ENCODE assay signal across 12 cellular contexts in genomic region chr9:91898451-91899433, GRCh38. TPM values are rescaled to one million over a fixed set of nuclear protein-coding genes. Genes with fewer than 3 reads are reported as not detected.
A peak's percentile ranks its signal among the peaks of the same experiment; 100 is the strongest.
DNase-seq lines count a peak whose midpoint lies in the region; ATAC-seq, FAIRE-seq and TF ChIP-seq lines count a peak whose summit lies in the region.
"Had no signal": no experiment of that assay in that cellular context is flagged by ENCODE, and none has a peak within 500 bp of the region (broad histone marks: within the 10 kb centered on the region; RNA-seq: fewer than 3 reads in every experiment).

No MANE protein-coding gene starts in this region.

- WGBS in small intestine, 3 donors: 29 to 50% (median 44%) methylated on average over 18 of the region's 18 CpGs

- DNase-seq in NCI-H146 (lab: John Stamatoyannopoulos, UW) (peak; percentile 17), NCI-H146 treated with DMSO at 0.1 percent for 48 hours (lab: John Stamatoyannopoulos, UW; ENCODE audit: unreplicated experiment) (no peak), RCC 7860 (ENCODE audit: low spot score) (peak; percentile 34), fibroblast of pulmonary artery (ENCODE audit: low read depth) (peak; percentile 57), small intestine (peak; percentile 60), CD14-positive monocyte (ENCODE audit: low spot score) (no peak)
- DNase-seq in activated naive CD8-positive, alpha-beta T cell treated with anti-CD3 and anti-CD28 coated beads for 36 hours: no peak
- DNase-seq: stimulated activated CD4-positive, alpha-beta T cell treated with anti-CD3 and anti-CD28 coated beads, Interleukin-4, amount 100 ng/mL, for 1 hour had no signal

- no peaks in the 10 kb centered on the region for H3K9me3 Mint-ChIP-seq in activated naive CD8-positive, alpha-beta T cell treated with anti-CD3 and anti-CD28 coated beads for 36 hours
- H3K9me3 Mint-ChIP-seq in CD14-positive monocyte: no peaks in the 10 kb centered on the region

- no peak for FAIRE-seq in RCC 7860 (lab: Jason Lieb, UNC)
- no peak for FAIRE-seq in small intestine (lab: Jason Lieb, UNC)
- FAIRE-seq: A549 had no signal

- peaks cover 1% of the 10 kb centered on the region for H3K4me1 Mint-ChIP-seq in activated naive CD8-positive, alpha-beta T cell treated with anti-CD3 and anti-CD28 coated beads for 36 hours
- peaks cover 27% of the 10 kb centered on the region for H3K4me1 Mint-ChIP-seq in CD14-positive monocyte

- H3K9me3 ChIP-seq in small intestine (ENCODE audit: control insufficient read depth, low read depth): no peaks in the 10 kb centered on the region
- H3K9me3 ChIP-seq: A549, SJSA1 had no signal

- no peak for ATAC-seq in GM18511 (IDR thresholded peaks at IDR 0.05; ENCODE audit: unreplicated experiment)

- H3K4me3 Mint-ChIP-seq in activated naive CD8-positive, alpha-beta T cell treated with anti-CD3 and anti-CD28 coated beads for 36 hours: no peak overlapping the region
- H3K4me3 Mint-ChIP-seq in CD14-positive monocyte: no peak overlapping the region
- H3K4me3 Mint-ChIP-seq: activated naive CD8-positive, alpha-beta T cell had no signal

- no peaks in the 10 kb centered on the region for H3K36me3 ChIP-seq in small intestine (ENCODE audit: control insufficient read depth in 2 of 2, insufficient read depth in 2 of 2, low read length in 2 of 2)
- H3K36me3 ChIP-seq: SJSA1 had no signal

- peaks cover 19% of the 10 kb centered on the region for H3K27me3 Mint-ChIP-seq in activated naive CD8-positive, alpha-beta T cell treated with anti-CD3 and anti-CD28 coated beads for 36 hours
- peaks cover 0 to 3% (median 1%) of the 10 kb centered on the region in 3 donors for H3K27me3 Mint-ChIP-seq in CD14-positive monocyte (ENCODE audit: low read depth in 3 of 3)

- H3K36me3 Mint-ChIP-seq in activated naive CD8-positive, alpha-beta T cell treated with anti-CD3 and anti-CD28 coated beads for 36 hours: no peaks in the 10 kb centered on the region
- no peaks in the 10 kb centered on the region for H3K36me3 Mint-ChIP-seq in CD14-positive monocyte
- H3K36me3 Mint-ChIP-seq: activated naive CD8-positive, alpha-beta T cell had no signal

- no peak overlapping the region for H3K27ac ChIP-seq in small intestine (ENCODE audit: low read depth in 1 of 2, low read length in 1 of 2)
- H3K27ac ChIP-seq: A549, SJSA1 had no signal

- no peak overlapping the region for H3K27ac Mint-ChIP-seq in activated naive CD8-positive, alpha-beta T cell treated with anti-CD3 and anti-CD28 coated beads for 36 hours
- H3K27ac Mint-ChIP-seq in CD14-positive monocyte: peak overlapping the region in 2 of 7 donors; percentile 38 to 51
- H3K27ac Mint-ChIP-seq: activated naive CD8-positive, alpha-beta T cell had no signal

- intact Hi-C loops in CD14-positive monocyte (cut with micrococcal nuclease): no loop called here

- peaks cover 0 to 4% of the 10 kb centered on the region in 2 donors for H3K4me1 ChIP-seq in small intestine (ENCODE audit: control insufficient read depth in 2 of 2, insufficient read depth in 1 of 2, low read depth in 1 of 2, low read length in 1 of 2)
- H3K4me1 ChIP-seq: SJSA1 had no signal

- TF ChIP-seq CTCF in fibroblast of pulmonary artery (IDR thresholded peaks at IDR 0.05; ENCODE audit: low read length, missing control alignments): no peak
- no peak for TF ChIP-seq CTCF in CD14-positive monocyte (IDR thresholded peaks at IDR 0.05)

- H3K27me3 ChIP-seq in small intestine (ENCODE audit: control insufficient read depth in 2 of 2, insufficient read depth in 2 of 2, low read length in 2 of 2): no peaks in the 10 kb centered on the region
- H3K27me3 ChIP-seq: SJSA1 had no signal

- H3K4me3 ChIP-seq in fibroblast of pulmonary artery (replicated peaks; ENCODE audit: low read depth, low read length): no peak overlapping the region
- no peak overlapping the region for H3K4me3 ChIP-seq in small intestine (ENCODE audit: low read depth in 1 of 2, low read length in 2 of 2)
- H3K4me3 ChIP-seq: A549, SJSA1 had no signal

RNA-seq across cellular contexts. Expression of gene ROR2, which starts 51.3 kb away (rescaled TPM):
- polyA plus RNA-seq in small intestine (1 to 10 TPM in 1 of 3 donors, under 1 TPM in 1, not detected in 1; 0.54 to 3.2 TPM), CD14-positive monocyte (not detected)
- total RNA-seq in activated naive CD8-positive, alpha-beta T cell treated with anti-CD3 and anti-CD28 coated beads for 36 hours: not detected

Comparison
In these comparisons a context has a peak if more than half of its experiments do, and no peak if none do; other contexts are left out.
1. DNase-seq: peak in NCI-H146 (single experiment), RCC 7860 (single experiment), fibroblast of pulmonary artery (single experiment) and small intestine (single experiment); none in NCI-H146 treated with DMSO at 0.1 percent for 48 hours (single experiment), activated naive CD8-positive, alpha-beta T cell treated with anti-CD3 and anti-CD28 coated beads for 36 hours (single experiment) and CD14-positive monocyte (single experiment).